22 cellular contexts compared by ENCODE assay signal in the genomic region with DNA sequence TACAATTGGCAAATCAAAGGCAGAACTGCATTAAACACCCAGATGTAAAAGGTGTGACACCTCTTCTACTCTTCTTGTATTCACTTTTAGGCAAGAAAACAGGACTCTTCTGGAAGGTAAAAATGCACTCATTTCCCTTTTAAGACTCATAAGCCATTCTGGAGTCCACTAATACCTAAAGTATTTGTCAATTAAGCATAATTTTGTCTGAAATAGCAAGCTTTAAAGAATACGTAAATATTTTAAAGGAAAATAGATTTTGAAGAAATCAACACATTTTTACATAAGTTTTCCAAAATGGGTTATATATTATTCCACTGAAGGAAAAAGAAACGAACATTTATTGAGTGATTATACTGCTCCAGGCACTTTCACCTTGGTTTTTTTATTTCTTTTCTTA.
DNase-seq lines count a peak whose midpoint lies in the region; ATAC-seq, FAIRE-seq and TF ChIP-seq lines count a peak whose summit lies in the region.
"Had no signal": no experiment of that assay in that cellular context is flagged by ENCODE, and none has a peak within 500 bp of the region (broad histone marks: within the 10 kb centered on the region; RNA-seq: fewer than 3 reads in every experiment).

No MANE protein-coding gene starts in this region.

- H2BK15ac ChIP-seq in IMR-90 (ENCODE audit: low read depth, low read length): no peak overlapping the region

- ATAC-seq in A549 (no peak), IMR-90 (ENCODE audit: low read depth) (no peak), HG02981 (IDR thresholded peaks at IDR 0.05; ENCODE audit: unreplicated experiment) (no peak)
- ATAC-seq: CD8-positive, alpha-beta T cell had no signal

- H3F3A ChIP-seq in OCI-LY1 (ENCODE audit: insufficient read depth, low read length): no peaks in the 10 kb centered on the region

- H4K91ac ChIP-seq in IMR-90 (ENCODE audit: insufficient read depth, low read depth, low read length): no peak overlapping the region

- H2BK5ac ChIP-seq in IMR-90 (ENCODE audit: low read depth, low read length, poor library complexity, severe bottlenecking): no peak overlapping the region

- TF ChIP-seq POLR2A in A549 (IDR thresholded peaks at IDR 0.05; ENCODE audit: low read length) (no peak), IMR-90 (IDR thresholded peaks at IDR 0.05; ENCODE audit: low read depth, low read length) (no peak)

- H3K27ac ChIP-seq in A549 (no peak overlapping the region), IMR-90 (ENCODE audit: insufficient read depth, low read length) (no peak overlapping the region), OCI-LY1 (ENCODE audit: low read depth, low read length, poor library complexity, severe bottlenecking) (no peak overlapping the region)
- H3K27ac ChIP-seq: BLaER1 treated with 17β-estradiol and CSF1 and Interleukin-3, amounts not matched to agents 10 nM and 100 nM; C4-2B had no signal

- 35% methylated on average over 2 of the region's 2 CpGs for WGBS in A549 (ENCODE audit: missing lambda C conversion rate)
- WGBS in IMR-90 (ENCODE audit: extremely low coverage in 2 of 2, insufficient read length in 1 of 2), 2 experiments: no CpG with 5 or more reads among the region's 2 CpGs

- TF ChIP-seq CTCF in A549 (IDR thresholded peaks at IDR 0.05) (no peak), IMR-90 (conservative IDR thresholded peaks at IDR 0.05; ENCODE audit: low read depth, low read length) (no peak), OCI-LY1 (IDR thresholded peaks at IDR 0.05; ENCODE audit: low read length) (no peak), endothelial cell (IDR thresholded peaks at IDR 0.05; ENCODE audit: unreplicated experiment) (no peak)

- POLR2A ChIA-PET in A549 (lab: Yijun Ruan, JAX): no interaction called here
- POLR2A ChIA-PET in IMR-90 (lab: Charles Lee; ENCODE audit: unreplicated experiment): no interaction called here

- H4K20me1 ChIP-seq in IMR-90 (ENCODE audit: insufficient read depth, low read length) (no peaks in the 10 kb centered on the region), OCI-LY1 (ENCODE audit: insufficient read depth, low read length) (no peaks in the 10 kb centered on the region)
- H4K20me1 ChIP-seq: BLaER1 treated with 17β-estradiol and CSF1 and Interleukin-3, amounts not matched to agents 10 nM and 100 nM had no signal

- H3K4me1 ChIP-seq in A549 (no peaks in the 10 kb centered on the region), IMR-90 (ENCODE audit: control insufficient read depth, insufficient read depth, low read length) (no peaks in the 10 kb centered on the region), OCI-LY1 (ENCODE audit: insufficient read depth, low read length, severe bottlenecking) (no peaks in the 10 kb centered on the region)
- H3K4me1 ChIP-seq: BLaER1 treated with 17β-estradiol and CSF1 and Interleukin-3, amounts not matched to agents 10 nM and 100 nM; Caco-2 had no signal

- no peaks in the 10 kb centered on the region for H3K27me3 Mint-ChIP-seq in endothelial cell (ENCODE audit: unreplicated experiment)
- H3K27me3 Mint-ChIP-seq: B cell; CD4-positive, alpha-beta T cell had no signal

- no peaks in the 10 kb centered on the region for H3K36me3 ChIP-seq in IMR-90 (ENCODE audit: control insufficient read depth, insufficient read depth, low read length)
- no peaks in the 10 kb centered on the region for H3K36me3 ChIP-seq in OCI-LY1 (ENCODE audit: insufficient read depth, low read length)
- H3K36me3 ChIP-seq: BLaER1 treated with 17β-estradiol and CSF1 and Interleukin-3, amounts not matched to agents 10 nM and 100 nM had no signal

- H3K56ac ChIP-seq in IMR-90 (ENCODE audit: extremely low read depth, insufficient read depth, low read length): no peak overlapping the region

- no peak overlapping the region for H3K4me3 ChIP-seq in A549
- no peak overlapping the region for H3K4me3 ChIP-seq in IMR-90 (ENCODE audit: insufficient read depth, low read depth, low read length)
- H3K4me3 ChIP-seq in OCI-LY1 (ENCODE audit: low read depth, low read length, poor library complexity, severe bottlenecking): no peak overlapping the region
- H3K4me3 ChIP-seq: BLaER1 treated with 17β-estradiol and CSF1 and Interleukin-3, amounts not matched to agents 10 nM and 100 nM had no signal

- no peak overlapping the region for H2AK9ac ChIP-seq in IMR-90 (replicated peaks; ENCODE audit: low read depth, low read length, poor library complexity)

- H3K14ac ChIP-seq in IMR-90 (replicated peaks; ENCODE audit: low read depth, low read length): no peak overlapping the region

- H3K9me3 ChIP-seq in A549 (no peaks in the 10 kb centered on the region), IMR-90 (ENCODE audit: control insufficient read depth, insufficient read depth, low read length) (no peaks in the 10 kb centered on the region), OCI-LY1 (ENCODE audit: low read length) (no peaks in the 10 kb centered on the region)
- H3K9me3 ChIP-seq: BLaER1 treated with 17β-estradiol and CSF1 and Interleukin-3, amounts not matched to agents 10 nM and 100 nM; Caco-2 had no signal

- no peak overlapping the region for H4K8ac ChIP-seq in IMR-90 (ENCODE audit: low read depth in 2 of 2, low read length in 2 of 2)

- H2BK120ac ChIP-seq in IMR-90 (ENCODE audit: low read depth, low read length): no peak overlapping the region

- intact Hi-C loops in IMR-90 (cut with micrococcal nuclease): no loop called here

- no peak for TF ChIP-seq EP300 in A549 (IDR thresholded peaks at IDR 0.05)

- H3K27me3 ChIP-seq in IMR-90 (ENCODE audit: control insufficient read depth, insufficient read depth, low read length) (no peaks in the 10 kb centered on the region), OCI-LY1 (ENCODE audit: insufficient read depth, low read length) (no peaks in the 10 kb centered on the region)
- H3K27me3 ChIP-seq: BLaER1 treated with 17β-estradiol and CSF1 and Interleukin-3, amounts not matched to agents 10 nM and 100 nM had no signal

- H3K4me1 Mint-ChIP-seq in endothelial cell (ENCODE audit: unreplicated experiment): peaks cover 2% of the 10 kb centered on the region
- H3K4me1 Mint-ChIP-seq: B cell had no signal

- no peak for TF ChIP-seq RAD21 in A549 (conservative IDR thresholded peaks at IDR 0.05 in 1 of 2, IDR thresholded peaks at IDR 0.05 in 1 of 2)
- no peak for TF ChIP-seq RAD21 in IMR-90 (IDR thresholded peaks at IDR 0.05; ENCODE audit: low read length)

- in situ Hi-C loops in IMR-90 (cut with MboI; ENCODE audit: low sequenced_read_pairs): no loop called here

- H3K9ac ChIP-seq in IMR-90 (ENCODE audit: low read depth, low read length) (no peak overlapping the region), OCI-LY1 (ENCODE audit: low read length) (no peak overlapping the region)
- H3K9ac ChIP-seq: BLaER1 treated with 17β-estradiol and CSF1 and Interleukin-3, amounts not matched to agents 10 nM and 100 nM had no signal

- H2AFZ ChIP-seq in IMR-90 (replicated peaks; ENCODE audit: low read length, poor library complexity) (no peak overlapping the region), OCI-LY1 (ENCODE audit: low read length) (0 out of 2 replicates have a peak overlapping the region, but pooled peaks have one; percentile 43)

- no peak for FAIRE-seq in A549 (lab: Jason Lieb, UNC)
- FAIRE-seq in colon (lab: Jason Lieb, UNC): peak; percentile 57
- FAIRE-seq: D721Med, G401.6, GM12891, GM19239 had no signal

- dilution Hi-C loops in IMR-90 (cut with HindIII; ENCODE audit: low sequenced_read_pairs, unreplicated experiment): no loop called here

- H3K36me3 Mint-ChIP-seq in endothelial cell (ENCODE audit: low read depth, unreplicated experiment): no peaks in the 10 kb centered on the region
- H3K36me3 Mint-ChIP-seq: CD8-positive, alpha-beta T cell had no signal

- no peak overlapping the region for H2BK20ac ChIP-seq in IMR-90 (ENCODE audit: low read depth, low read length)

- H3K79me1 ChIP-seq in IMR-90 (ENCODE audit: low read depth in 1 of 2, low read length in 2 of 2): no peaks in the 10 kb centered on the region

- no peaks in the 10 kb centered on the region for H3K9me3 Mint-ChIP-seq in endothelial cell (ENCODE audit: unreplicated experiment)
- H3K9me3 Mint-ChIP-seq: CD8-positive, alpha-beta T cell had no signal

- H3K79me2 ChIP-seq in OCI-LY1 (ENCODE audit: insufficient read depth, low read length): no peaks in the 10 kb centered on the region

- no peak for DNase-seq in A549 (ENCODE audit: low read depth in 1 of 2, low spot score in 1 of 2)
- no peak for DNase-seq in IMR-90
- DNase-seq in endothelial cell (ENCODE audit: low spot score): no peak
- no peak for DNase-seq in NCI-H774 (lab: John Stamatoyannopoulos, UW)
- DNase-seq: 8988T; AML-193; Caco-2; Calu3; CD4-positive, alpha-beta T cell; CD8-positive, alpha-beta T cell; DMS79 treated with DMSO at 0.1 percent for 48 hours; GF-D8 had no signal

- no peak overlapping the region for H3K18ac ChIP-seq in IMR-90 (ENCODE audit: low read depth, low read length)

- H3K9me2 ChIP-seq in OCI-LY1 (ENCODE audit: low read depth, low read length): no peaks in the 10 kb centered on the region

- no peak overlapping the region for H3K27ac Mint-ChIP-seq in endothelial cell (ENCODE audit: unreplicated experiment)
- H3K27ac Mint-ChIP-seq: B cell; CD4-positive, alpha-beta T cell; CD8-positive, alpha-beta T cell had no signal

- H3K4me3 Mint-ChIP-seq in endothelial cell (ENCODE audit: unreplicated experiment): no peak overlapping the region
- H3K4me3 Mint-ChIP-seq: B cell; CD4-positive, alpha-beta T cell; CD8-positive, alpha-beta T cell had no signal

- CTCF ChIA-PET in A549 (lab: Yijun Ruan, JAX) (no interaction called here), IMR-90 (lab: Yijun Ruan, JAX) (interaction anchor here (0.6 kb wide), 1 partner anchor 438 kb away, joined by 4 read pairs; no protein-coding TSS in a partner anchor)

- H3K4me2 ChIP-seq in A549 (no peak overlapping the region), IMR-90 (ENCODE audit: low read depth, low read length) (no peak overlapping the region), OCI-LY1 (ENCODE audit: low read length) (no peak overlapping the region)
- H3K4me2 ChIP-seq: BLaER1 treated with 17β-estradiol and CSF1 and Interleukin-3, amounts not matched to agents 10 nM and 100 nM had no signal

- no peak overlapping the region for H2AK5ac ChIP-seq in IMR-90 (ENCODE audit: low read depth, low read length)

- H3K9me1 ChIP-seq in IMR-90 (ENCODE audit: insufficient read depth, low read length): no peaks in the 10 kb centered on the region

- no peak overlapping the region for H4K5ac ChIP-seq in IMR-90 (ENCODE audit: low read depth, low read length)

- no TSS peak for BruUV-seq in IMR-90 (replicated peaks; lab: Mats Ljungman, UMichigan)

- no peak overlapping the region for H3K4ac ChIP-seq in IMR-90 (ENCODE audit: low read depth, low read length)

- no peak overlapping the region for H3K23ac ChIP-seq in IMR-90 (ENCODE audit: low read depth, low read length)

TF ChIP-seq in A549, 52 proteins besides CTCF, POLR2A, EP300 and RAD21 (continues in another document):
- TF ChIP-seq MAFK (IDR thresholded peaks at IDR 0.05; ENCODE audit: partially characterized antibody) (peak; percentile 2), HOXA7 (CRISPR knock-in tag; IDR thresholded peaks at IDR 0.05) (no peak), TFCP2L1 (CRISPR knock-in tag; IDR thresholded peaks at IDR 0.05) (no peak), JUN (IDR thresholded peaks at IDR 0.05) (no peak)

TF ChIP-seq in IMR-90, 13 proteins besides CTCF, POLR2A, EP300 and RAD21:
- TF ChIP-seq MAFK (IDR thresholded peaks at IDR 0.05; ENCODE audit: low read depth, low read length) (0 out of 2 replicates have a peak, but pooled peaks have one; percentile 12), FOS (IDR thresholded peaks at IDR 0.05; ENCODE audit: low read depth, low read length) (no peak)
